In the genomic region with DNA sequence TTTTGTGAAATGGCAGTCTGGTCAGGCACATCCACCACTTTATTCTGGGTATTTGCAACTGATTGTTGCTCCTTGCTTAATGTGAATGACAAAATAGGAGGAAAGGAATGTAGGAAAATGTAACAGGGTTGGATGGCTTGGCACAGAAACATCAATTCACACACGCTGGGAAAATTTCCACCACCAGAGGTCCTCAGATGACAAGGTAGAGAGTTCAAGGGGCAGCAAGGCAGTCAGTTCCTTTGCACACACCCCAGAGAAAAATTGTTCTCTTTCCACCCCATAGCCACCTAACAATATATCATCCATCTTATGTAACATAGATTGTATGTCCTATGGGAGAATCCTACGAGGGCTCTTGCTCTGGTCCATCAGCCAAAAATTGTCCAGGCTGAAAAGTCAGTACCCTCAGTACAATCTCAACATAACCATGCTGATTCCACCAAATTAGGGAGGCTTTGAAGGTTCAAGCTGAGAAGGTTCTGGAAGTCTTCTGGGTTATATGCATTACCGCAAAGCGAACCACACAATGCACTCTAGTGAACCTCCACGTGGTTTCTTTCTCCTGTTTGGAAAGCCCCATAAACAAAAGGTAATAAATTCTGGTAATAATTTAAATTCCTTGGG, we compare ENCODE assay signal across 1 cellular context.
TF ChIP-seq lines count a peak whose summit lies in the region.

No MANE protein-coding gene starts in this region.

TF ChIP-seq in HCT116, 20 proteins besides CTCF, POLR2A, EP300 and RAD21 (continued from another document):
- TF ChIP-seq ZBTB33 (IDR thresholded peaks at IDR 0.05; ENCODE audit: extremely low read depth, insufficient replicate concordance, low read length) (no peak), JUND (IDR thresholded peaks at IDR 0.05) (no peak), FOSL1 (IDR thresholded peaks at IDR 0.05; ENCODE audit: low read depth) (no peak), EGR1 (IDR thresholded peaks at IDR 0.05; ENCODE audit: low read depth) (no peak), REST (IDR thresholded peaks at IDR 0.05; ENCODE audit: low read depth) (no peak), SP1 (IDR thresholded peaks at IDR 0.05; ENCODE audit: low read depth) (no peak), SRF (IDR thresholded peaks at IDR 0.05; ENCODE audit: low read depth) (no peak), CEBPB (IDR thresholded peaks at IDR 0.05; ENCODE audit: low read depth) (no peak), EZH2 (IDR thresholded peaks at IDR 0.05) (no peak), TCF7L2 (IDR thresholded peaks at IDR 0.05; ENCODE audit: borderline replicate concordance, extremely low read depth, insufficient read depth, insufficient read length) (no peak)
